In the genomic region with DNA sequence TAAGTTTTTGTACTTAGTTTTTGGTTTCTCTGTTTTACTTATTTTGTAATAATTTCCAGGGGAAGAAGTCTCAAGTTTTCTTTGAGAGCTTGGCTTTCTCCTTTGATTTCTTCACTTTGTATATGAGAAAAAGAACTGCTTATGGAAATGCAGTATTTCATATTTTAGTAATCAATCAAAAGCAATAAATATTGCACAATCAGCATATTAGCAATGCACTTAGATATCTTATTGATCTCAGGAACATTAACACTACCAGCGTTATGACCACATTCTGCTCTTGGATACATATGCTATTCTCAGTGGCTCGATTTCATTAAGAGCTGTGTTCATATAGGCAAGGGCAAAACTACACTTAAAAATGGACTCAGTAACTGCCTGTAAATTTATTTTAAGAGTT, we compare ENCODE assay signal across 22 cellular contexts.
DNase-seq lines count a peak whose midpoint lies in the region; ATAC-seq, FAIRE-seq and TF ChIP-seq lines count a peak whose summit lies in the region.
"Had no signal": no experiment of that assay in that cellular context is flagged by ENCODE, and none has a peak within 500 bp of the region (broad histone marks: within the 10 kb centered on the region; RNA-seq: fewer than 3 reads in every experiment).

No MANE protein-coding gene starts in this region.

- no peak for ATAC-seq in A549
- no peak for ATAC-seq in IMR-90 (ENCODE audit: low read depth)
- ATAC-seq in K562 = no peak
- ATAC-seq: CD8-positive, alpha-beta T cell had no signal

- TF ChIP-seq EP300 in A549 (IDR thresholded peaks at IDR 0.05) = no peak
- TF ChIP-seq EP300 in K562 (IDR thresholded peaks at IDR 0.05; ENCODE audit: low read length) = no peak
- TF ChIP-seq EP300 in H1 (IDR thresholded peaks at IDR 0.05; ENCODE audit: borderline replicate concordance in 1 of 2, low read depth in 2 of 2, low read length in 2 of 2) = no peak

- in situ Hi-C loops in IMR-90 (cut with MboI; ENCODE audit: low sequenced_read_pairs) = no loop called here
- in situ Hi-C loops in K562 (cut with MboI) = no loop called here
- in situ Hi-C loops in GM23248 (cut with MboI) = no loop called here

- no peak for TF ChIP-seq POLR2A in A549 (IDR thresholded peaks at IDR 0.05; ENCODE audit: low read length)
- no peak for TF ChIP-seq POLR2A in IMR-90 (IDR thresholded peaks at IDR 0.05; ENCODE audit: low read depth, low read length)
- no peak for TF ChIP-seq POLR2A in K562 (conservative IDR thresholded peaks at IDR 0.05)
- TF ChIP-seq POLR2A in H1 (IDR thresholded peaks at IDR 0.05; ENCODE audit: control extremely low read depth in 1 of 2, low read depth in 2 of 2, low read length in 2 of 2) = no peak

- dilution Hi-C loops in IMR-90 (cut with HindIII; ENCODE audit: low sequenced_read_pairs, unreplicated experiment) = no loop called here

- 0% methylated on average over 2 of the region's 2 CpGs for WGBS in A549 (ENCODE audit: missing lambda C conversion rate)
- WGBS in IMR-90 (ENCODE audit: extremely low coverage in 2 of 2, insufficient read length in 1 of 2), 2 experiments = no CpG with 5 or more reads among the region's 2 CpGs
- 3% methylated on average over 2 of the region's 2 CpGs for WGBS in K562 (ENCODE audit: insufficient coverage, low coverage, missing lambda C conversion rate)
- 100% methylated on average over 2 of the region's 2 CpGs; no CpG with 5 or more reads in 1 of the 2 experiments for WGBS in H1 (ENCODE audit: extremely low coverage in 1 of 2, insufficient coverage in 1 of 2, insufficient read length in 1 of 2, insufficient replicate concordance in 2 of 2, low coverage in 1 of 2, low lambda C conversion rate in 2 of 2, missing lambda C conversion rate in 1 of 2), 2 experiments
- 13 to 20% methylated on average over 2 of the region's 2 CpGs for WGBS in GM23248 (ENCODE audit: low coverage in 1 of 2, low lambda C conversion rate in 2 of 2, missing lambda C conversion rate in 2 of 2), 2 experiments

- intact Hi-C loops in IMR-90 (cut with micrococcal nuclease) (no loop called here), K562 (cut with micrococcal nuclease) (no loop called here)

- no peaks in the 10 kb centered on the region for H3F3A ChIP-seq in GM23248 (ENCODE audit: insufficient read depth)

- H4K5ac ChIP-seq in IMR-90 (ENCODE audit: low read depth, low read length) (no peak overlapping the region), H1 (ENCODE audit: insufficient read length, low read depth, low read length) (no peak overlapping the region)

- H3K36me3 ChIP-seq in IMR-90 (ENCODE audit: control insufficient read depth, insufficient read depth, low read length) (no peaks in the 10 kb centered on the region), K562 (ENCODE audit: control insufficient read depth, insufficient read depth, low read length) (no peaks in the 10 kb centered on the region), H1 (ENCODE audit: control insufficient read depth in 2 of 4, insufficient read depth in 4 of 4, low read length in 3 of 4) (no peaks in the 10 kb centered on the region), GM23248 (ENCODE audit: low read depth) (no peaks in the 10 kb centered on the region)
- H3K36me3 ChIP-seq: BLaER1 treated with 17β-estradiol and CSF1 and Interleukin-3, amounts not matched to agents 10 nM and 100 nM had no signal

- FAIRE-seq in A549 (lab: Jason Lieb, UNC) (peak; percentile 18), K562 (lab: Jason Lieb, UNC) (no peak), H1 (lab: Jason Lieb, UNC) (no peak)
- FAIRE-seq: A204.1, D721Med, G401.6, GM12891, GM19239 had no signal

- H2BK5ac ChIP-seq in IMR-90 (ENCODE audit: low read depth, low read length, poor library complexity, severe bottlenecking) (no peak overlapping the region), H1 (ENCODE audit: low read depth, low read length) (no peak overlapping the region)

- H4K8ac ChIP-seq in IMR-90 (ENCODE audit: low read depth in 2 of 2, low read length in 2 of 2) (no peak overlapping the region), H1 (ENCODE audit: extremely low read depth, insufficient read depth, low read length) (no peak overlapping the region)

- no peak overlapping the region for H3K9ac ChIP-seq in IMR-90 (ENCODE audit: low read depth, low read length)
- no peak overlapping the region for H3K9ac ChIP-seq in K562 (ENCODE audit: insufficient read depth in 1 of 2, low read depth in 2 of 2, low read length in 2 of 2)
- H3K9ac ChIP-seq in H1 (replicated peaks in 1 of 4; ENCODE audit: extremely low read depth in 1 of 4, low read depth in 3 of 4, low read length in 3 of 4) = no peak overlapping the region
- H3K9ac ChIP-seq in GM23248 = no peak overlapping the region
- H3K9ac ChIP-seq: BLaER1 treated with 17β-estradiol and CSF1 and Interleukin-3, amounts not matched to agents 10 nM and 100 nM had no signal

- H3K14ac ChIP-seq in IMR-90 (replicated peaks; ENCODE audit: low read depth, low read length) (no peak overlapping the region), H1 (ENCODE audit: insufficient read length) (no peak overlapping the region)

- H2BK120ac ChIP-seq in IMR-90 (ENCODE audit: low read depth, low read length) (no peak overlapping the region), H1 (replicated peaks; ENCODE audit: low read depth, low read length) (no peak overlapping the region)

- H3K9me2 ChIP-seq in GM23248 (ENCODE audit: insufficient read depth) = no peaks in the 10 kb centered on the region

- CTCF ChIA-PET in A549 (lab: Yijun Ruan, JAX) (no interaction called here), IMR-90 (lab: Yijun Ruan, JAX) (no interaction called here), K562 (lab: Yijun Ruan, JAX; ENCODE audit: low intra/inter-chr PET ratio) (no interaction called here), H1 (lab: Charles Lee; ENCODE audit: partially characterized antibody) (no interaction called here)

- H2BK12ac ChIP-seq in H1 (ENCODE audit: low read depth, low read length) = no peak overlapping the region

- H3K27ac ChIP-seq in A549 (no peak overlapping the region), IMR-90 (ENCODE audit: insufficient read depth, low read length) (no peak overlapping the region), K562 (ENCODE audit: extremely low read depth, low read depth, low read length) (no peak overlapping the region), H1 (ENCODE audit: low read depth, low read length) (no peak overlapping the region), GM23248 (no peak overlapping the region)
- H3K27ac ChIP-seq: BLaER1 treated with 17β-estradiol and CSF1 and Interleukin-3, amounts not matched to agents 10 nM and 100 nM; C4-2B had no signal

- POLR2A ChIA-PET in A549 (lab: Yijun Ruan, JAX) (no interaction called here), IMR-90 (lab: Charles Lee; ENCODE audit: unreplicated experiment) (no interaction called here), K562 (lab: Yijun Ruan, JAX) (no interaction called here), H1 (lab: Charles Lee; ENCODE audit: partially characterized antibody) (no interaction called here)

- H3K9me3 ChIP-seq in A549 (no peaks in the 10 kb centered on the region), IMR-90 (ENCODE audit: control insufficient read depth, insufficient read depth, low read length) (no peaks in the 10 kb centered on the region), K562 (replicated peaks; ENCODE audit: control insufficient read depth, insufficient read depth, low read depth, low read length) (no peaks in the 10 kb centered on the region), H1 (ENCODE audit: insufficient read depth in 2 of 2, low read depth in 1 of 2, low read length in 1 of 2) (no peaks in the 10 kb centered on the region), GM23248 (ENCODE audit: low read depth) (no peaks in the 10 kb centered on the region)
- H3K9me3 ChIP-seq: BLaER1 treated with 17β-estradiol and CSF1 and Interleukin-3, amounts not matched to agents 10 nM and 100 nM; Caco-2 had no signal

- H2AK9ac ChIP-seq in IMR-90 (replicated peaks; ENCODE audit: low read depth, low read length, poor library complexity) = no peak overlapping the region

- H3K4ac ChIP-seq in IMR-90 (ENCODE audit: low read depth, low read length) (no peak overlapping the region), H1 (replicated peaks; ENCODE audit: insufficient read length, low read depth, low read length) (no peak overlapping the region)

- H2AFZ ChIP-seq in IMR-90 (replicated peaks; ENCODE audit: low read length, poor library complexity) (no peak overlapping the region), K562 (ENCODE audit: low read depth, low read length) (no peak overlapping the region), H1 (ENCODE audit: low read length) (no peak overlapping the region), GM23248 (no peak overlapping the region)

- H3K79me2 ChIP-seq in K562 (ENCODE audit: control insufficient read depth, insufficient read depth, low read length) (no peaks in the 10 kb centered on the region), H1 (ENCODE audit: control insufficient read depth in 1 of 2, insufficient read depth in 2 of 2, low read length in 2 of 2) (no peaks in the 10 kb centered on the region), GM23248 (ENCODE audit: insufficient read depth) (no peaks in the 10 kb centered on the region)

- no peak for TF ChIP-seq RAD21 in A549 (conservative IDR thresholded peaks at IDR 0.05 in 1 of 2, IDR thresholded peaks at IDR 0.05 in 1 of 2)
- no peak for TF ChIP-seq RAD21 in IMR-90 (IDR thresholded peaks at IDR 0.05; ENCODE audit: low read length)
- TF ChIP-seq RAD21 in K562 (CRISPR knock-in tag; conservative IDR thresholded peaks at IDR 0.05 in 1 of 2, IDR thresholded peaks at IDR 0.05 in 1 of 2) = no peak
- no peak for TF ChIP-seq RAD21 in H1 (IDR thresholded peaks at IDR 0.05 in 1 of 2, conservative IDR thresholded peaks at IDR 0.05 in 1 of 2; ENCODE audit: low read depth in 2 of 2, low read length in 2 of 2)

- H3K4me2 ChIP-seq in A549 (no peak overlapping the region), IMR-90 (ENCODE audit: low read depth, low read length) (no peak overlapping the region), K562 (ENCODE audit: insufficient read depth, low read length) (no peak overlapping the region), H1 (ENCODE audit: insufficient read depth in 1 of 2, low read depth in 2 of 2, low read length in 2 of 2) (no peak overlapping the region), GM23248 (ENCODE audit: unreplicated experiment) (no peak overlapping the region)
- H3K4me2 ChIP-seq: BLaER1 treated with 17β-estradiol and CSF1 and Interleukin-3, amounts not matched to agents 10 nM and 100 nM had no signal

- no peaks in the 10 kb centered on the region for H3K27me3 ChIP-seq in IMR-90 (ENCODE audit: control insufficient read depth, insufficient read depth, low read length)
- no peaks in the 10 kb centered on the region for H3K27me3 ChIP-seq in K562 (ENCODE audit: control insufficient read depth in 2 of 2, insufficient read depth in 2 of 2, low read length in 2 of 2)
- H3K27me3 ChIP-seq in H1 (replicated peaks in 1 of 4; ENCODE audit: control insufficient read depth in 3 of 4, extremely low read depth in 1 of 4, insufficient read depth in 3 of 4, low read length in 3 of 4) = no peaks in the 10 kb centered on the region
- H3K27me3 ChIP-seq in GM23248 (replicated peaks; ENCODE audit: insufficient read depth) = no peaks in the 10 kb centered on the region

- no peak overlapping the region for H2BK15ac ChIP-seq in IMR-90 (ENCODE audit: low read depth, low read length)
- H2BK15ac ChIP-seq in H1 (ENCODE audit: low read length) = no peak overlapping the region

- H3K79me1 ChIP-seq in IMR-90 (ENCODE audit: low read depth in 1 of 2, low read length in 2 of 2) (no peaks in the 10 kb centered on the region), H1 (ENCODE audit: low read depth, low read length) (no peaks in the 10 kb centered on the region)

- H3K9me1 ChIP-seq in IMR-90 (ENCODE audit: insufficient read depth, low read length) (no peaks in the 10 kb centered on the region), K562 (ENCODE audit: control insufficient read depth, insufficient read depth, low read length) (no peaks in the 10 kb centered on the region)

- H4K91ac ChIP-seq in IMR-90 (ENCODE audit: insufficient read depth, low read depth, low read length) (no peak overlapping the region), H1 (replicated peaks; ENCODE audit: insufficient read length, low read length) (no peak overlapping the region)

- H3K23ac ChIP-seq in IMR-90 (ENCODE audit: low read depth, low read length) = no peak overlapping the region
- no peak overlapping the region for H3K23ac ChIP-seq in H1 (ENCODE audit: insufficient read length)

- H3K4me3 ChIP-seq in A549 (no peak overlapping the region), IMR-90 (ENCODE audit: insufficient read depth, low read depth, low read length) (no peak overlapping the region), K562 (no peak overlapping the region), H1 (ENCODE audit: extremely low read depth in 1 of 4, insufficient read depth in 2 of 4, low read depth in 3 of 4, low read length in 4 of 4) (no peak overlapping the region), GM23248 (no peak overlapping the region)
- H3K4me3 ChIP-seq: BLaER1 treated with 17β-estradiol and CSF1 and Interleukin-3, amounts not matched to agents 10 nM and 100 nM had no signal

- H3K18ac ChIP-seq in IMR-90 (ENCODE audit: low read depth, low read length) (no peak overlapping the region), H1 (ENCODE audit: extremely low read depth, low read length) (no peak overlapping the region)

- H3K56ac ChIP-seq in IMR-90 (ENCODE audit: extremely low read depth, insufficient read depth, low read length) = no peak overlapping the region
- H3K56ac ChIP-seq in H1 (replicated peaks; ENCODE audit: insufficient read length, low read depth, low read length) = no peak overlapping the region

- no peak for DNase-seq in A549 (ENCODE audit: low read depth in 1 of 2, low spot score in 1 of 2)
- no peak for DNase-seq in IMR-90
- DNase-seq in K562 (ENCODE audit: extremely low read depth in 1 of 4, low spot score in 3 of 4) = no peak
- DNase-seq in H1 (ENCODE audit: low read depth in 1 of 2, low spot score in 2 of 2) = no peak
- DNase-seq in kidney glomerular epithelial cell (lab: John Stamatoyannopoulos, UW) = no peak
- DNase-seq in GM23248 = no peak
- no peak for DNase-seq in ureter (ENCODE audit: low spot score)
- DNase-seq: 8988T; AML-193; Caco-2; Calu3; CD4-positive, alpha-beta T cell; CD8-positive, alpha-beta T cell; DMS79 treated with DMSO at 0.1 percent for 48 hours; GF-D8 had no signal

- TF ChIP-seq CTCF in A549 (IDR thresholded peaks at IDR 0.05) (no peak), IMR-90 (conservative IDR thresholded peaks at IDR 0.05; ENCODE audit: low read depth, low read length) (no peak), K562 (IDR thresholded peaks at IDR 0.05 in 2 of 3, conservative IDR thresholded peaks at IDR 0.05 in 1 of 3; ENCODE audit: insufficient read depth in 2 of 3, low read depth in 1 of 3, low read length in 3 of 3) (no peak), H1 (IDR thresholded peaks at IDR 0.05; ENCODE audit: control extremely low read depth in 1 of 3, insufficient read depth in 1 of 3, low read depth in 1 of 3, low read length in 3 of 3) (no peak)

- H3K4me1 ChIP-seq in A549 (no peaks in the 10 kb centered on the region), IMR-90 (ENCODE audit: control insufficient read depth, insufficient read depth, low read length) (no peaks in the 10 kb centered on the region), K562 (replicated peaks in 1 of 2; ENCODE audit: control insufficient read depth in 2 of 2, insufficient read depth in 2 of 2, low read length in 2 of 2) (no peaks in the 10 kb centered on the region), H1 (replicated peaks in 1 of 4; ENCODE audit: control insufficient read depth in 3 of 4, insufficient read depth in 4 of 4, low read length in 3 of 4) (no peaks in the 10 kb centered on the region), GM23248 (ENCODE audit: insufficient read depth) (no peaks in the 10 kb centered on the region)
- H3K4me1 ChIP-seq: BLaER1 treated with 17β-estradiol and CSF1 and Interleukin-3, amounts not matched to agents 10 nM and 100 nM; Caco-2 had no signal

- H2AK5ac ChIP-seq in IMR-90 (ENCODE audit: low read depth, low read length) = no peak overlapping the region
- H2AK5ac ChIP-seq in H1 (ENCODE audit: low read depth, low read length) = no peak overlapping the region

- no peaks in the 10 kb centered on the region for H3K23me2 ChIP-seq in H1 (ENCODE audit: low read depth, low read length)

- H2BK20ac ChIP-seq in IMR-90 (ENCODE audit: low read depth, low read length) = no peak overlapping the region
- no peak overlapping the region for H2BK20ac ChIP-seq in H1 (ENCODE audit: low read length)

- BruUV-seq in IMR-90 (replicated peaks; lab: Mats Ljungman, UMichigan) (no TSS peak), K562 (replicated peaks; lab: Mats Ljungman, UMichigan) (no TSS peak)

- H4K20me1 ChIP-seq in IMR-90 (ENCODE audit: insufficient read depth, low read length) (no peaks in the 10 kb centered on the region), K562 (replicated peaks; ENCODE audit: control insufficient read depth, insufficient read depth, low read length) (no peaks in the 10 kb centered on the region), H1 (replicated peaks in 1 of 2; ENCODE audit: control insufficient read depth in 1 of 2, insufficient read depth in 2 of 2, low read length in 2 of 2) (no peaks in the 10 kb centered on the region), GM23248 (ENCODE audit: insufficient read depth) (no peaks in the 10 kb centered on the region)
